9 cellular contexts compared by ENCODE assay signal in genomic region chr4:113445286-113445685, GRCh38.
DNase-seq lines count a peak whose midpoint lies in the region; ATAC-seq, FAIRE-seq and TF ChIP-seq lines count a peak whose summit lies in the region.
"Had no signal": no experiment of that assay in that cellular context is flagged by ENCODE, and none has a peak within 500 bp of the region (broad histone marks: within the 10 kb centered on the region; RNA-seq: fewer than 3 reads in every experiment).

No MANE protein-coding gene starts in this region.

- H3K27me3 Mint-ChIP-seq in activated CD8-positive, alpha-beta T cell treated with anti-CD3 and anti-CD28 coated beads for 36 hours: peaks cover 2% of the 10 kb centered on the region
- H3K27me3 Mint-ChIP-seq in activated CD8-positive, alpha-beta T cell treated with anti-CD3 and anti-CD28 coated beads, Interleukin-2, amount 10 ng/mL, durations not matched to agents 7 days and 5 days (ENCODE audit: low read depth): no peaks in the 10 kb centered on the region

- H3K9me3 ChIP-seq in GM12878 (replicated peaks; ENCODE audit: control insufficient read depth, insufficient read depth, low read length) (no peaks in the 10 kb centered on the region; the same call in 2 of the 3 replicates), transverse colon (no peaks in the 10 kb centered on the region)

- CTCF ChIA-PET in activated CD8-positive, alpha-beta T cell treated with anti-CD3 and anti-CD28 coated beads for 36 hours (lab: Charles Lee): no interaction called here
- CTCF ChIA-PET in activated CD8-positive, alpha-beta T cell treated with anti-CD3 and anti-CD28 coated beads, Interleukin-2, amount 10 ng/mL, durations not matched to agents 7 days and 5 days (lab: Charles Lee): no interaction called here
- CTCF ChIA-PET in GM12878 (lab: Yijun Ruan, JAX): no interaction called here

- H3K4me1 Mint-ChIP-seq in activated CD8-positive, alpha-beta T cell treated with anti-CD3 and anti-CD28 coated beads for 36 hours (ENCODE audit: low read depth): peaks cover 26% of the 10 kb centered on the region
- H3K4me1 Mint-ChIP-seq in activated CD8-positive, alpha-beta T cell treated with anti-CD3 and anti-CD28 coated beads, Interleukin-2, amount 10 ng/mL, durations not matched to agents 7 days and 5 days (ENCODE audit: low read depth): peaks cover 4% of the 10 kb centered on the region

- WGBS in GM12878 (ENCODE audit: insufficient coverage, insufficient replicate concordance, low lambda C conversion rate, missing lambda C conversion rate): 86% methylated on average over 5 of the region's 5 CpGs
- WGBS in transverse colon (ENCODE audit: low coverage in 1 of 2), 2 donors: 64 to 72% methylated on average over 3 to 5 of the region's 5 CpGs

- no peak overlapping the region for H2AFZ ChIP-seq in GM12878 (ENCODE audit: control insufficient read depth, low read depth, low read length)

- H4K20me1 ChIP-seq in GM12878 (ENCODE audit: control insufficient read depth, insufficient read depth): no peaks in the 10 kb centered on the region
- H4K20me1 ChIP-seq: BLaER1 treated with 17β-estradiol and CSF1 and Interleukin-3, amounts not matched to agents 10 nM and 100 nM had no signal

- no peaks in the 10 kb centered on the region for H3K79me2 ChIP-seq in GM12878 (ENCODE audit: control insufficient read depth, insufficient read depth, low read length)

- peaks cover 4% of the 10 kb centered on the region for H3K36me3 Mint-ChIP-seq in activated CD8-positive, alpha-beta T cell treated with anti-CD3 and anti-CD28 coated beads for 36 hours (ENCODE audit: low read depth)
- H3K36me3 Mint-ChIP-seq in activated CD8-positive, alpha-beta T cell treated with anti-CD3 and anti-CD28 coated beads, Interleukin-2, amount 10 ng/mL, durations not matched to agents 7 days and 5 days (ENCODE audit: low read depth): no peaks in the 10 kb centered on the region

- FAIRE-seq in GM12878 (lab: Jason Lieb, UNC): no peak

- SMC1A ChIA-PET in GM12878 (lab: Charles Lee; ENCODE audit: uncharacterized antibody, unreplicated experiment): no interaction called here

- POLR2A ChIA-PET in activated CD8-positive, alpha-beta T cell treated with anti-CD3 and anti-CD28 coated beads for 36 hours (lab: Charles Lee): no interaction called here
- POLR2A ChIA-PET in activated CD8-positive, alpha-beta T cell treated with anti-CD3 and anti-CD28 coated beads, Interleukin-2, amount 10 ng/mL, durations not matched to agents 7 days and 5 days (lab: Charles Lee): no interaction called here
- POLR2A ChIA-PET in GM12878 (lab: Charles Lee): no interaction called here

- H3K27me3 ChIP-seq in GM12878 (replicated peaks in 1 of 2; ENCODE audit: control insufficient read depth in 2 of 2, insufficient read depth in 2 of 2, low read length in 1 of 2) (no peaks in the 10 kb centered on the region), transverse colon (no peaks in the 10 kb centered on the region)
- H3K27me3 ChIP-seq: BLaER1 treated with 17β-estradiol and CSF1 and Interleukin-3, amounts not matched to agents 10 nM and 100 nM had no signal

- in situ Hi-C loops in GM12878 (cut with MboI): no loop called here
- in situ Hi-C loops in transverse colon (cut with MboI; ENCODE audit: low pct_ligation_motif_present in 1 of 4, low pct_unique_long_range_greater_than_20kb in 1 of 4, low sequenced_read_pairs in 3 of 4): no loop called here

- H3K27ac ChIP-seq in GM12878 (ENCODE audit: control insufficient read depth, insufficient read depth) (no peak overlapping the region), transverse colon (peak overlapping the region; percentile 50 to 70 (median 62))
- H3K27ac ChIP-seq: BLaER1 treated with 17β-estradiol and CSF1 and Interleukin-3, amounts not matched to agents 10 nM and 100 nM had no signal

- no peak for TF ChIP-seq POLR2A in GM12878 (IDR thresholded peaks at IDR 0.05; ENCODE audit: low read depth, low read length)
- no peak for TF ChIP-seq POLR2A in transverse colon (IDR thresholded peaks at IDR 0.05)

- peaks cover 6% of the 10 kb centered on the region for H3K9me3 Mint-ChIP-seq in activated CD8-positive, alpha-beta T cell treated with anti-CD3 and anti-CD28 coated beads for 36 hours
- no peaks in the 10 kb centered on the region for H3K9me3 Mint-ChIP-seq in activated CD8-positive, alpha-beta T cell treated with anti-CD3 and anti-CD28 coated beads, Interleukin-2, amount 10 ng/mL, durations not matched to agents 7 days and 5 days (ENCODE audit: insufficient read depth)

- H3K4me3 Mint-ChIP-seq in activated CD8-positive, alpha-beta T cell treated with anti-CD3 and anti-CD28 coated beads for 36 hours: no peak overlapping the region
- no peak overlapping the region for H3K4me3 Mint-ChIP-seq in activated CD8-positive, alpha-beta T cell treated with anti-CD3 and anti-CD28 coated beads, Interleukin-2, amount 10 ng/mL, durations not matched to agents 7 days and 5 days

- no peak for TF ChIP-seq RAD21 in GM12878 (IDR thresholded peaks at IDR 0.05; ENCODE audit: insufficient read depth, low read depth, low read length)

- H3K9ac ChIP-seq in GM12878 (ENCODE audit: control insufficient read depth, insufficient read depth, low read length): no peak overlapping the region
- H3K9ac ChIP-seq: BLaER1 treated with 17β-estradiol and CSF1 and Interleukin-3, amounts not matched to agents 10 nM and 100 nM had no signal

- H3K4me3 ChIP-seq in GM12878 (no peak overlapping the region), transverse colon (no peak overlapping the region)
- H3K4me3 ChIP-seq: BLaER1 treated with 17β-estradiol and CSF1 and Interleukin-3, amounts not matched to agents 10 nM and 100 nM had no signal

- intact Hi-C loops in activated CD8-positive, alpha-beta T cell treated with anti-CD3 and anti-CD28 coated beads for 36 hours (cut with micrococcal nuclease): no loop called here
- intact Hi-C loops in GM12878 (cut with micrococcal nuclease; ENCODE audit: unreplicated experiment): no loop called here
- intact Hi-C loops in transverse colon (cut with DNase I; ENCODE audit: low total_unique reads): no loop called here

- H3K4me2 ChIP-seq in GM12878 (ENCODE audit: control insufficient read depth, insufficient read depth): no peak overlapping the region
- H3K4me2 ChIP-seq: BLaER1 treated with 17β-estradiol and CSF1 and Interleukin-3, amounts not matched to agents 10 nM and 100 nM had no signal

- H3K4me1 ChIP-seq in GM12878 (ENCODE audit: control insufficient read depth, insufficient read depth, low read length) (no peaks in the 10 kb centered on the region; the same call in 1 of the 2 replicates), transverse colon (peaks cover 0 to 34% (median 8%) of the 10 kb centered on the region in 4 donors)

- no peak for DNase-seq in activated CD8-positive, alpha-beta T cell treated with anti-CD3 and anti-CD28 coated beads for 36 hours
- DNase-seq in activated CD8-positive, alpha-beta T cell treated with anti-CD3 and anti-CD28 coated beads, Interleukin-2, amount 10 ng/mL, durations not matched to agents 7 days and 5 days: no peak
- DNase-seq in GM12878 (ENCODE audit: low read depth, low spot score) (no peak), kidney tubule cell (ENCODE audit: low spot score) (peak; percentile 64), transverse colon (peak; percentile 21), DMS153 (lab: John Stamatoyannopoulos, UW) (no peak)
- no peak for DNase-seq in effector CD8-positive, alpha-beta T cell (lab: John Stamatoyannopoulos, UW)

- RAD21 ChIA-PET in GM12878 (lab: Charles Lee; ENCODE audit: unreplicated experiment): interaction anchor here (1.0 kb wide), 1 partner anchor 50 kb away, joined by 3 read pairs; no protein-coding TSS in a partner anchor

- no peak for TF ChIP-seq CTCF in activated CD8-positive, alpha-beta T cell treated with anti-CD3 and anti-CD28 coated beads for 36 hours (IDR thresholded peaks at IDR 0.05)
- no peak for TF ChIP-seq CTCF in GM12878 (IDR thresholded peaks at IDR 0.05 in 2 of 3, conservative IDR thresholded peaks at IDR 0.05 in 1 of 3; ENCODE audit: control insufficient read depth in 2 of 3, extremely low read depth in 1 of 3, insufficient read depth in 1 of 3, low read depth in 3 of 3, low read length in 3 of 3)
- no peak for TF ChIP-seq CTCF in transverse colon (IDR thresholded peaks at IDR 0.05)

- ATAC-seq in activated CD8-positive, alpha-beta T cell treated with anti-CD3 and anti-CD28 coated beads for 36 hours: no peak
- no peak for ATAC-seq in activated CD8-positive, alpha-beta T cell treated with anti-CD3 and anti-CD28 coated beads, Interleukin-2, amount 10 ng/mL, durations not matched to agents 7 days and 5 days
- no peak for ATAC-seq in GM12878
- ATAC-seq in HG03139 (IDR thresholded peaks at IDR 0.05; ENCODE audit: unreplicated experiment): no peak

- H3K27ac Mint-ChIP-seq in activated CD8-positive, alpha-beta T cell treated with anti-CD3 and anti-CD28 coated beads for 36 hours: peak overlapping the region; percentile 74
- no peak overlapping the region for H3K27ac Mint-ChIP-seq in activated CD8-positive, alpha-beta T cell treated with anti-CD3 and anti-CD28 coated beads, Interleukin-2, amount 10 ng/mL, durations not matched to agents 7 days and 5 days

- no TSS peak for BruUV-seq in GM12878 (replicated peaks; lab: Mats Ljungman, UMichigan)

- H3K36me3 ChIP-seq in GM12878 (ENCODE audit: control insufficient read depth in 2 of 2, insufficient read depth in 2 of 2, low read length in 1 of 2) (no peaks in the 10 kb centered on the region), transverse colon (no peaks in the 10 kb centered on the region)

- TF ChIP-seq EP300 in GM12878 (IDR thresholded peaks at IDR 0.05; ENCODE audit: borderline replicate concordance in 1 of 2, control insufficient read depth in 1 of 2, low read depth in 2 of 2, low read length in 2 of 2) (no peak), transverse colon (IDR thresholded peaks at IDR 0.05; ENCODE audit: low read depth) (no peak)

TF ChIP-seq in GM12878, 131 proteins besides CTCF, POLR2A, EP300 and RAD21:
- TF ChIP-seq KLF5 (IDR thresholded peaks at IDR 0.05; ENCODE audit: partially characterized antibody): no peak
- peak; percentile 80 for TF ChIP-seq BCL3 (IDR thresholded peaks at IDR 0.05; ENCODE audit: borderline replicate concordance, insufficient read depth, low read depth, low read length, poor library complexity, severe bottlenecking)

Comparison
In these comparisons a context has a peak if more than half of its experiments do, and no peak if none do; other contexts are left out.
1. DNase-seq: peak in kidney tubule cell (single experiment) and transverse colon (single experiment); none in activated CD8-positive, alpha-beta T cell treated with anti-CD3 and anti-CD28 coated beads for 36 hours (single experiment), activated CD8-positive, alpha-beta T cell treated with anti-CD3 and anti-CD28 coated beads, Interleukin-2, amount 10 ng/mL, durations not matched to agents 7 days and 5 days (single experiment), GM12878 (single experiment), DMS153 (single experiment) and effector CD8-positive, alpha-beta T cell (single experiment).